In the genomic region with DNA sequence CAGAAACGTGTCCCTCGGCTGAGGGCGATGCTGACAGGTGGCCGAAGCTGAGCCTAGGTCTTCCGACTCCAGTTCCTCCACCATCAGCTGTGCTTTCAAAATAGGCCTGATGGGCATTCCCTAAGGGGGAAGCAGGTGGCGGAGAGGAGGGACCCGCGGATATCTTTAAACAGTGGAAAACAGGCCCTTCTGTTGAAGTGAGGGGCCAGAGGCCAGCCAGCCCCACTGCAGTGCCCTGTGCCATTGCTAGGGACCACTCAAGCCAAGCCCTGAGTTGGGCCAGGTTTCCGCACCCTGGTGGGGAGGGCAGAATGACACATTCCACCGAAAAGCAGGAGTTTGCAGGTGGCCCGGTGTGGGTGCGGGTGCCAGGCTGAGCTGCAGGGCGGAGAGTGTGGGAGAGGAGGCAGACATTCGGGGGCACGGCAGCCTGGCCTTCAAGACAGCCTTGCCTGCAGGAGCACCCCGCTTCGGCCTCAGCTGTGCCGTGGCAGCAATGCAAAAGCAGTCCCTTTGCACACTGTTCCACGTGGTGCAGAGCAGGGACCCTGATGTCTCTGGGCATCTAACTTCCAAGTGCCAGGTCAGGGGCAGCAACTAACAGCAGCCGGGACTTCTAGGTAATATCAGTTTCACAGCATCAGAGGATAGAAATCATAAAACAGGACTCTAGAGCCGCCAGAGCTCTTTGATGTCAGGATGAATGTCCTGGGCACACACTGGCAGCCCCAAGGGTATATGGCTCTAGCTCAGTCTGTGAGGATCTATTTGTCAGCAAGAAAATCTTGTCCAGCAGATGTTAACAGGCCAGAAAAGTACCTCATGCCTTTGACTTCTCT, we compare ENCODE assay signal across 12 cellular contexts. TPM values are rescaled to one million over a fixed set of nuclear protein-coding genes. Genes with fewer than 3 reads are reported as not detected.
DNase-seq lines count a peak whose midpoint lies in the region; TF ChIP-seq lines count a peak whose summit lies in the region.
"Had no signal": no experiment of that assay in that cellular context is flagged by ENCODE, and none has a peak within 500 bp of the region (broad histone marks: within the 10 kb centered on the region; RNA-seq: fewer than 3 reads in every experiment).

No MANE protein-coding gene starts in this region.

- TF ChIP-seq EP300 in esophagus muscularis mucosa (IDR thresholded peaks at IDR 0.05): no peak

- H3K4ac ChIP-seq in H9 (ENCODE audit: low read depth, low read length): no peak overlapping the region

- H3K4me1 ChIP-seq in H9 (ENCODE audit: insufficient read depth, low read length) (no peaks in the 10 kb centered on the region), Peyer's patch (no peaks in the 10 kb centered on the region), esophagus muscularis mucosa (peaks cover 12 to 73% (median 72%) of the 10 kb centered on the region in 4 donors), osteoblast (ENCODE audit: insufficient read depth, low read length) (no peaks in the 10 kb centered on the region)
- H3K4me1 ChIP-seq: colonic mucosa had no signal

- no peak overlapping the region for H4K91ac ChIP-seq in H9 (ENCODE audit: insufficient read length, low read depth, low read length)

- H3K56ac ChIP-seq in H9 (ENCODE audit: insufficient read length, low read depth, low read length): no peak overlapping the region

- no peak overlapping the region for H3K9ac ChIP-seq in H9 (ENCODE audit: extremely low read depth, insufficient read length, low read length)

- no peak overlapping the region for H4K8ac ChIP-seq in H9 (replicated peaks; ENCODE audit: insufficient read length, low read depth, low read length)

- no peak overlapping the region for H3K4me2 ChIP-seq in H9 (ENCODE audit: insufficient read depth, insufficient read length, low read length)
- no peak overlapping the region for H3K4me2 ChIP-seq in osteoblast (ENCODE audit: insufficient read depth, low read length)
- H3K4me2 ChIP-seq: smooth muscle cell had no signal

- H3K27ac Mint-ChIP-seq in H9: peak overlapping the region in 2 of 3 experiments; percentile 49 to 66; a peak in 2 of 7 replicates

- H3K4me1 Mint-ChIP-seq in H9: 0 out of 4 replicates have a peak, but pooled peaks cover 0 to 2% of the 10 kb centered on the region in 2 experiments

- no peaks in the 10 kb centered on the region for H3K79me2 ChIP-seq in H9 (ENCODE audit: insufficient read depth, low read length)
- no peaks in the 10 kb centered on the region for H3K79me2 ChIP-seq in osteoblast (ENCODE audit: insufficient read depth, low read length)

- H4K20me1 ChIP-seq in H9 (ENCODE audit: control insufficient read depth, insufficient read depth, insufficient read length) (no peaks in the 10 kb centered on the region), osteoblast (ENCODE audit: insufficient read depth, low read length) (peaks cover 46% of the 10 kb centered on the region)

- H2AFZ ChIP-seq in H9 (ENCODE audit: low read length): no peak overlapping the region
- H2AFZ ChIP-seq in osteoblast (ENCODE audit: low read length): no peak overlapping the region

- no peak overlapping the region for H3K18ac ChIP-seq in H9 (ENCODE audit: insufficient read length, low read depth, low read length)

- WGBS in H9 (ENCODE audit: extremely low coverage, insufficient read length, low lambda C conversion rate): no CpG with 5 or more reads among the region's 21 CpGs
- 83% methylated on average over 12 of the region's 21 CpGs for WGBS in esophagus muscularis mucosa

- DNase-seq in H9 (no peak), Peyer's patch (peak in 1 of 3 donors; percentile 44), esophagus muscularis mucosa (ENCODE audit: extremely low spot score) (no peak), osteoblast (ENCODE audit: insufficient read length, low spot score, missing footprints) (peak; percentile 62), NCI-H1092 treated with DMSO at 0.1 percent for 48 hours (lab: John Stamatoyannopoulos, UW) (no peak), NCI-H748 (lab: John Stamatoyannopoulos, UW; ENCODE audit: unreplicated experiment) (no peak), NCI-H187 treated with DMSO at 0.1 percent for 48 hours (lab: John Stamatoyannopoulos, UW) (no peak), NCI-H1417 (lab: John Stamatoyannopoulos, UW) (no peak)
- DNase-seq: activated CD4-positive, alpha-beta T cell treated with anti-CD3 and anti-CD28 coated beads for 48 hours; colonic mucosa had no signal

- no peak overlapping the region for H2BK20ac ChIP-seq in H9 (ENCODE audit: low read depth, low read length, poor library complexity, severe bottlenecking)

- no peak overlapping the region for H2BK15ac ChIP-seq in H9 (ENCODE audit: low read depth, low read length)

- H3K27me3 ChIP-seq in H9 (ENCODE audit: insufficient read depth, low read length) (no peaks in the 10 kb centered on the region), Peyer's patch (no peaks in the 10 kb centered on the region), esophagus muscularis mucosa (no peaks in the 10 kb centered on the region), osteoblast (ENCODE audit: insufficient read depth, low read length) (no peaks in the 10 kb centered on the region)
- H3K27me3 ChIP-seq: colonic mucosa, tibial nerve had no signal

- H3K36me3 Mint-ChIP-seq in H9 (ENCODE audit: insufficient read depth in 1 of 3, low read depth in 3 of 3): peaks cover 22 to 93% (median 70%) of the 10 kb centered on the region in 3 experiments

- TF ChIP-seq POLR2A in Peyer's patch (IDR thresholded peaks at IDR 0.05) (no peak), esophagus muscularis mucosa (IDR thresholded peaks at IDR 0.05; ENCODE audit: low read depth) (no peak)

- H3K23ac ChIP-seq in H9 (ENCODE audit: insufficient read length, low read depth, low read length): no peak overlapping the region

- intact Hi-C loops in esophagus muscularis mucosa (cut with DNase I): no loop called here

- H3K79me1 ChIP-seq in H9 (ENCODE audit: insufficient read depth, low read depth, low read length, poor library complexity, severe bottlenecking): no peaks in the 10 kb centered on the region

- H3K9me3 ChIP-seq in H9 (ENCODE audit: control insufficient read depth, low read depth, low read length): no peaks in the 10 kb centered on the region
- no peaks in the 10 kb centered on the region for H3K9me3 ChIP-seq in Peyer's patch
- H3K9me3 ChIP-seq in esophagus muscularis mucosa: no peaks in the 10 kb centered on the region
- H3K9me3 ChIP-seq in osteoblast (ENCODE audit: low read depth, low read length): no peaks in the 10 kb centered on the region
- H3K9me3 ChIP-seq: colonic mucosa, tibial nerve had no signal

- H3K23me2 ChIP-seq in H9 (ENCODE audit: insufficient read length, low read depth, low read length, poor library complexity, severe bottlenecking): no peaks in the 10 kb centered on the region

- H4K5ac ChIP-seq in H9 (ENCODE audit: insufficient read length, low read depth, low read length): no peak overlapping the region

- peaks cover 1% of the 10 kb centered on the region for H3K27me3 Mint-ChIP-seq in H9 (ENCODE audit: low read depth)

- H2BK12ac ChIP-seq in H9 (ENCODE audit: insufficient read length, low read depth, low read length): no peak overlapping the region

- H2BK5ac ChIP-seq in H9 (ENCODE audit: insufficient read length, low read length): no peak overlapping the region

- no peak overlapping the region for H3K14ac ChIP-seq in H9 (ENCODE audit: insufficient read depth, low read length)

- H3T11ph ChIP-seq in H9 (ENCODE audit: low read length): no peak overlapping the region

- TF ChIP-seq CTCF in H9 (conservative IDR thresholded peaks at IDR 0.05) (no peak), Peyer's patch (IDR thresholded peaks at IDR 0.05) (no peak), esophagus muscularis mucosa (IDR thresholded peaks at IDR 0.05) (no peak), osteoblast (IDR thresholded peaks at IDR 0.05; ENCODE audit: extremely low read depth, low read depth, low read length) (no peak)

- no peak overlapping the region for H2BK120ac ChIP-seq in H9 (ENCODE audit: low read depth, low read length, poor library complexity, severe bottlenecking)

- H3K36me3 ChIP-seq in Peyer's patch (peaks cover 0 to 88% (median 0%) of the 10 kb centered on the region in 3 donors), esophagus muscularis mucosa (peaks cover 39 to 92% (median 84%) of the 10 kb centered on the region in 4 donors), osteoblast (ENCODE audit: insufficient read depth, low read length) (peaks cover 74% of the 10 kb centered on the region)
- H3K36me3 ChIP-seq: colonic mucosa had no signal

- no peak overlapping the region for H3K4me3 Mint-ChIP-seq in H9

- H3K4me3 ChIP-seq in Peyer's patch: no peak overlapping the region
- H3K4me3 ChIP-seq in esophagus muscularis mucosa: no peak overlapping the region
- H3K4me3 ChIP-seq in osteoblast (ENCODE audit: insufficient read depth, low read length): no peak overlapping the region
- H3K4me3 ChIP-seq: colonic mucosa, smooth muscle cell, tibial nerve had no signal

- H3K27ac ChIP-seq in H9 (ENCODE audit: insufficient read length, low read depth, low read length): no peak overlapping the region
- peak overlapping the region in 3 of 4 donors; percentile 8 to 61 (median 31) for H3K27ac ChIP-seq in Peyer's patch
- H3K27ac ChIP-seq in esophagus muscularis mucosa (replicated peaks in 1 of 4): peak overlapping the region; percentile 59 to 81 (median 76)
- H3K27ac ChIP-seq in osteoblast (ENCODE audit: low read depth, low read length): no peak overlapping the region
- H3K27ac ChIP-seq: colonic mucosa, tibial nerve had no signal

- no peak overlapping the region for H2AK5ac ChIP-seq in H9 (ENCODE audit: insufficient read length, low read length)

- H3K9me3 Mint-ChIP-seq in H9: no peaks in the 10 kb centered on the region

RNA-seq across cellular contexts. Expression of a gene that starts 17.2 kb away (rescaled TPM):
- total RNA-seq in H9 (2021) (1,042 and 1,066 TPM in 2 replicates), Peyer's patch (1,000 to 10,000 TPM in 1 of 4 donors, 100 to 1,000 TPM in 3; 566 to 2,149 (median 666) TPM), esophagus muscularis mucosa (100 to 1,000 TPM; 234 to 369 (median 244) TPM), osteoblast (354 and 368 TPM in 2 replicates)

RNA-seq across cellular contexts. Expression of a gene that starts 55.9 kb away (rescaled TPM):
- 45.7 and 47.8 TPM in 2 replicates for total RNA-seq in H9 (2021)
- total RNA-seq in Peyer's patch: 100 to 1,000 TPM in 1 of 4 donors, 10 to 100 TPM in 3; 25.0 to 133 (median 63.6) TPM
- 10 to 100 TPM; 39.9 to 59.8 (median 45.6) TPM for total RNA-seq in esophagus muscularis mucosa
- total RNA-seq in osteoblast: 51.8 and 54.2 TPM in 2 replicates

Comparison
In these comparisons a context has a peak if more than half of its experiments do, and no peak if none do; other contexts are left out.
1. H3K27ac ChIP-seq: peak in Peyer's patch (3 of 4) and esophagus muscularis mucosa (4 of 4); none in H9 (single experiment) and osteoblast (single experiment).